ENCODE assay signal across 8 cellular contexts in genomic region chr6:151451417-151451949, GRCh38. TPM values are rescaled to one million over a fixed set of nuclear protein-coding genes. Genes with fewer than 3 reads are reported as not detected.
DNase-seq lines count a peak whose midpoint lies in the region; ATAC-seq, FAIRE-seq and TF ChIP-seq lines count a peak whose summit lies in the region.

No MANE protein-coding gene starts in this region.

- no peak overlapping the region for H4K91ac ChIP-seq in H9 (ENCODE audit: insufficient read length, low read depth, low read length)

- H4K20me1 ChIP-seq in H9 (ENCODE audit: control insufficient read depth, insufficient read depth, insufficient read length): no peaks in the 10 kb centered on the region

- no peaks in the 10 kb centered on the region for H3K27me3 ChIP-seq in H9 (ENCODE audit: insufficient read depth, low read length)
- H3K27me3 ChIP-seq in gastroesophageal sphincter: no peaks in the 10 kb centered on the region
- no peaks in the 10 kb centered on the region for H3K27me3 ChIP-seq in small intestine (ENCODE audit: control insufficient read depth in 2 of 2, insufficient read depth in 2 of 2, low read length in 2 of 2)

- WGBS in H9 (ENCODE audit: extremely low coverage, insufficient read length, low lambda C conversion rate): no CpG with 5 or more reads among the region's 22 CpGs
- 0 to 1% methylated on average over 15 to 22 of the region's 22 CpGs for WGBS in gastroesophageal sphincter (ENCODE audit: low coverage in 1 of 2), 2 donors
- whole genome bisulfite sequencing in small intestine, 3 donors: 0 to 1% (median 1%) methylated on average over 22 of the region's 22 CpGs

- H3K27ac Mint-ChIP-seq in H9 (peak overlapping the region; percentile 97 to 99 (median 99)), T-cell (peak overlapping the region; percentile 92 to 94)

- H2BK15ac ChIP-seq in H9 (ENCODE audit: low read depth, low read length): no peak overlapping the region

- H3K36me3 Mint-ChIP-seq in H9 (ENCODE audit: insufficient read depth in 1 of 3, low read depth in 3 of 3) (peaks cover 3 to 16% (median 14%) of the 10 kb centered on the region in 3 experiments; a peak in 5 of 7 replicates), T-cell (peaks cover 7% of the 10 kb centered on the region)

- TF ChIP-seq EP300 in gastroesophageal sphincter (IDR thresholded peaks at IDR 0.05): no peak

- no peak overlapping the region for H3K4ac ChIP-seq in H9 (ENCODE audit: low read depth, low read length)

- H2BK12ac ChIP-seq in H9 (ENCODE audit: insufficient read length, low read depth, low read length): no peak overlapping the region

- no peak overlapping the region for H2BK5ac ChIP-seq in H9 (ENCODE audit: insufficient read length, low read length)

- no peak overlapping the region for H2AK5ac ChIP-seq in H9 (ENCODE audit: insufficient read length, low read length)

- no peak overlapping the region for H3T11ph ChIP-seq in H9 (ENCODE audit: low read length)

- CTCF ChIA-PET in T-cell (lab: Charles Lee): interaction anchor here (0.5 to 1.8 kb wide), 9 partner anchors 11 to 816 kb away, joined by 3 to 9 read pairs (median 5); no protein-coding TSS in a partner anchor

- FAIRE-seq in small intestine (lab: Jason Lieb, UNC): no peak

- H3K23ac ChIP-seq in H9 (ENCODE audit: insufficient read length, low read depth, low read length): no peak overlapping the region

- H3K4me2 ChIP-seq in H9 (ENCODE audit: insufficient read depth, insufficient read length, low read length): peak overlapping the region; percentile 71

- H3K9me3 ChIP-seq in H9 (ENCODE audit: control insufficient read depth, low read depth, low read length): no peaks in the 10 kb centered on the region
- H3K9me3 ChIP-seq in gastroesophageal sphincter: no peaks in the 10 kb centered on the region
- H3K9me3 ChIP-seq in small intestine (ENCODE audit: control insufficient read depth, low read depth): no peaks in the 10 kb centered on the region

- TF ChIP-seq CTCF in H9 (conservative IDR thresholded peaks at IDR 0.05) (no peak), gastroesophageal sphincter (IDR thresholded peaks at IDR 0.05) (no peak), GM20000 (IDR thresholded peaks at IDR 0.05; ENCODE audit: extremely low read depth, missing control alignments) (no peak)

- TF ChIP-seq POLR2A in gastroesophageal sphincter (IDR thresholded peaks at IDR 0.05): no peak

- H3K4me1 ChIP-seq in H9 (ENCODE audit: insufficient read depth, low read length) (no peaks in the 10 kb centered on the region), gastroesophageal sphincter (peaks cover 10 to 31% (median 10%) of the 10 kb centered on the region in 3 donors), small intestine (ENCODE audit: control insufficient read depth in 2 of 2, insufficient read depth in 1 of 2, low read depth in 1 of 2, low read length in 1 of 2) (peaks cover 0 to 2% of the 10 kb centered on the region in 2 donors)

- H3K4me3 Mint-ChIP-seq in H9: peak overlapping the region; percentile 97 to 98
- peak overlapping the region; percentile 91 to 96 (median 91) for H3K4me3 Mint-ChIP-seq in T-cell

- peaks cover 25 to 36% of the 10 kb centered on the region in 2 experiments for H3K4me1 Mint-ChIP-seq in H9
- peaks cover 50 to 56% (median 53%) of the 10 kb centered on the region in 3 donors for H3K4me1 Mint-ChIP-seq in T-cell

- ATAC-seq in T-cell (replicated peaks in 1 of 4): no peak
- ATAC-seq in gastroesophageal sphincter: no peak
- ATAC-seq in HG02763 (IDR thresholded peaks at IDR 0.05; ENCODE audit: unreplicated experiment): no peak

- H3K4me3 ChIP-seq in gastroesophageal sphincter (peak overlapping the region; percentile 67 to 93), small intestine (ENCODE audit: low read depth in 1 of 2, low read length in 2 of 2) (peak overlapping the region; percentile 61 to 64)

- H3K79me1 ChIP-seq in H9 (ENCODE audit: insufficient read depth, low read depth, low read length, poor library complexity, severe bottlenecking): peaks cover 5% of the 10 kb centered on the region

- peaks cover 11% of the 10 kb centered on the region for H3K23me2 ChIP-seq in H9 (ENCODE audit: insufficient read length, low read depth, low read length, poor library complexity, severe bottlenecking)

- H3K36me3 ChIP-seq in gastroesophageal sphincter (no peaks in the 10 kb centered on the region), small intestine (ENCODE audit: control insufficient read depth in 2 of 2, insufficient read depth in 2 of 2, low read length in 2 of 2) (no peaks in the 10 kb centered on the region)

- H2AFZ ChIP-seq in H9 (ENCODE audit: low read length): no peak overlapping the region

- peak overlapping the region; percentile 50 for H3K18ac ChIP-seq in H9 (ENCODE audit: insufficient read length, low read depth, low read length)

- peak overlapping the region; percentile 92 for H3K9ac ChIP-seq in H9 (ENCODE audit: extremely low read depth, insufficient read length, low read length)

- H3K27ac ChIP-seq in H9 (ENCODE audit: insufficient read length, low read depth, low read length): peak overlapping the region; percentile 56
- peak overlapping the region; percentile 36 to 98 (median 93) for H3K27ac ChIP-seq in gastroesophageal sphincter
- peak overlapping the region; percentile 50 to 89 for H3K27ac ChIP-seq in small intestine (ENCODE audit: low read depth in 1 of 2, low read length in 1 of 2)

- H4K5ac ChIP-seq in H9 (ENCODE audit: insufficient read length, low read depth, low read length): no peak overlapping the region

- H3K27me3 Mint-ChIP-seq in H9 (ENCODE audit: low read depth): peaks cover 1% of the 10 kb centered on the region; the same call in 1 of the 2 replicates
- peaks cover 0 to 3% of the 10 kb centered on the region in 2 donors for H3K27me3 Mint-ChIP-seq in T-cell

- H3K9me3 Mint-ChIP-seq in H9 (peaks cover 1 to 4% of the 10 kb centered on the region in 2 experiments; a peak in 3 of 5 replicates), T-cell (no peaks in the 10 kb centered on the region)

- peak overlapping the region; percentile 49 for H3K14ac ChIP-seq in H9 (ENCODE audit: insufficient read depth, low read length)

- H3K79me2 ChIP-seq in H9 (ENCODE audit: insufficient read depth, low read length): peaks cover 13% of the 10 kb centered on the region; the same call in 1 of the 2 replicates

- no peak overlapping the region for H2BK120ac ChIP-seq in H9 (ENCODE audit: low read depth, low read length, poor library complexity, severe bottlenecking)

- no peak overlapping the region for H4K8ac ChIP-seq in H9 (replicated peaks; ENCODE audit: insufficient read length, low read depth, low read length)

- no peak overlapping the region for H3K56ac ChIP-seq in H9 (ENCODE audit: insufficient read length, low read depth, low read length)

- POLR2A ChIA-PET in T-cell (lab: Charles Lee): interaction anchor here (0.5 to 1.1 kb wide), 3 partner anchors 9 to 62 kb away, joined by 3 to 4 read pairs (median 3); no protein-coding TSS in a partner anchor

- no peak overlapping the region for H2BK20ac ChIP-seq in H9 (ENCODE audit: low read depth, low read length, poor library complexity, severe bottlenecking)

- DNase-seq in H9 (no peak), T-cell (no peak), small intestine (no peak), GM20000 (ENCODE audit: low spot score) (no peak), NK-92 (lab: John Stamatoyannopoulos, UW; ENCODE audit: unreplicated experiment) (no peak)
- DNase-seq in stimulated activated CD4-positive, alpha-beta T cell treated with anti-CD3 and anti-CD28 coated beads, Interleukin-4, amount 100 ng/mL, for 4 hours: no peak

RNA-seq across cellular contexts. Expression of gene RMND1, which starts 0.4 kb away (rescaled TPM):
- total RNA-seq in H9 (2021): 25.2 and 27.0 TPM in 2 replicates
- total RNA-seq in T-cell: 10 to 100 TPM in 4 of 5 donors, 1 to 10 TPM in 1; 8.0 to 15.6 (median 12.8) TPM
- 10 to 100 TPM; 13.2 to 17.8 (median 14.1) TPM for total RNA-seq in gastroesophageal sphincter
- polyA plus RNA-seq in small intestine: 10 to 100 TPM; 17.5 to 40.5 (median 24.0) TPM

RNA-seq across cellular contexts. Expression of gene CCDC170, which starts 42.3 kb away (rescaled TPM):
- 0.07 and 0.26 TPM in 2 replicates for total RNA-seq in H9 (2021)
- under 1 TPM in 2 of 5 donors, not detected in 3; 0.07 to 0.32 TPM for total RNA-seq in T-cell
- total RNA-seq in gastroesophageal sphincter: 1 to 10 TPM in 1 of 4 donors, under 1 TPM in 3; 0.23 to 1.2 (median 0.77) TPM
- 1 to 10 TPM in 2 of 3 donors, under 1 TPM in 1; 0.21 to 3.1 (median 2.7) TPM for polyA plus RNA-seq in small intestine
